19 cellular contexts compared by ENCODE assay signal in genomic region chr6:885051-885590, GRCh38.
"Had no signal": no experiment of that assay in that cellular context is flagged by ENCODE, and none has a peak within 500 bp of the region (broad histone marks: within the 10 kb centered on the region; RNA-seq: fewer than 3 reads in every experiment).

No MANE protein-coding gene starts in this region.

- H3K36me3 ChIP-seq: adrenal gland, gastroesophageal sphincter, left lung, right atrium auricular region had no signal

- ATAC-seq: activated CD4-positive, CD25-positive, alpha-beta regulatory T cell treated with anti-CD3 and anti-CD28 coated beads, Interleukin-2, amount 50 U/mL, for 24 hours; gastroesophageal sphincter; left lung; T-cell had no signal

- H3K4me1 ChIP-seq: adrenal gland, gastroesophageal sphincter, left lung, right atrium auricular region had no signal

- H3K4me3 ChIP-seq: adrenal gland, gastroesophageal sphincter, left lung, right atrium auricular region had no signal

- H3K27ac ChIP-seq: adrenal gland, gastroesophageal sphincter, left lung, right atrium auricular region had no signal

- DNase-seq: activated CD4-positive, alpha-beta T cell treated with anti-CD3 and anti-CD28 coated beads, Interleukin-2, amount 50 U/mL, for 4 hours; activated T-cell treated with anti-CD3 and anti-CD28 coated beads, Interleukin-2, amount 50 U/mL, for 24 hours; adrenal gland; central memory CD4-positive, alpha-beta T cell; cortex of kidney; effector CD8-positive, alpha-beta T cell; islet precursor cell; left lung; occipital lobe; stimulated activated CD4-positive, alpha-beta T cell treated with anti-CD3 and anti-CD28 coated beads, Interleukin-15, amount 100 ng/mL, for 24 hours; stimulated activated CD4-positive, alpha-beta T cell treated with anti-CD3 and anti-CD28 coated beads, Interleukin-4, amount 100 ng/mL, for 1 hour; stimulated activated naive CD4-positive, alpha-beta T cell; substantia nigra; T-cell; T-helper 9 cell; trophoblast cell had no signal

- H3K27me3 ChIP-seq: adrenal gland, gastroesophageal sphincter, right atrium auricular region had no signal

- H3K9me3 ChIP-seq: adrenal gland, gastroesophageal sphincter, left lung, right atrium auricular region had no signal
